ENCODE assay signal across 1 cellular context in genomic region chr20:2509468-2509781, GRCh38.
TF ChIP-seq lines count a peak whose summit lies in the region.

No MANE protein-coding gene starts in this region.

TF ChIP-seq in HCT116, 20 proteins besides CTCF, POLR2A, EP300 and RAD21 (continued from another document):
- TF ChIP-seq REST (IDR thresholded peaks at IDR 0.05; ENCODE audit: low read depth): no peak
